ENCODE assay signal across 14 cellular contexts in genomic region chr2:171407030-171407707, GRCh38. TPM values are rescaled to one million over a fixed set of nuclear protein-coding genes. Genes with fewer than 3 reads are reported as not detected.
DNase-seq lines count a peak whose midpoint lies in the region; ATAC-seq, FAIRE-seq and TF ChIP-seq lines count a peak whose summit lies in the region.
"Had no signal": no experiment of that assay in that cellular context is flagged by ENCODE, and none has a peak within 500 bp of the region (broad histone marks: within the 10 kb centered on the region; RNA-seq: fewer than 3 reads in every experiment).

No MANE protein-coding gene starts in this region.

- TF ChIP-seq POLR2A in GM18505 (IDR thresholded peaks at IDR 0.05; ENCODE audit: borderline replicate concordance, extremely low read depth, insufficient read depth, insufficient read length), result no peak
- TF ChIP-seq POLR2A in gastroesophageal sphincter (IDR thresholded peaks at IDR 0.05), result no peak

- no peak overlapping the region for H3K4me3 Mint-ChIP-seq in activated CD8-positive, alpha-beta T cell treated with anti-CD3 and anti-CD28 coated beads for 36 hours
- H3K4me3 Mint-ChIP-seq: naive thymus-derived CD8-positive, alpha-beta T cell had no signal

- no peaks in the 10 kb centered on the region for H3K27me3 Mint-ChIP-seq in activated CD8-positive, alpha-beta T cell treated with anti-CD3 and anti-CD28 coated beads for 36 hours
- H3K27me3 Mint-ChIP-seq: naive thymus-derived CD8-positive, alpha-beta T cell had no signal

- no peak overlapping the region for H3K4me3 ChIP-seq in psoas muscle
- no peak overlapping the region for H3K4me3 ChIP-seq in kidney (ENCODE audit: low read length in 2 of 2)
- H3K4me3 ChIP-seq in gastroesophageal sphincter, result no peak overlapping the region
- H3K4me3 ChIP-seq: colonic mucosa, hepatocyte had no signal

- 91 to 92% (median 92%) methylated on average over 4 of the region's 4 CpGs for WGBS in psoas muscle, 3 donors
- WGBS in gastroesophageal sphincter (ENCODE audit: low coverage in 1 of 2), 2 donors, result 87 to 100% methylated on average over 1 to 4 of the region's 4 CpGs

- H3K27ac ChIP-seq in caudate nucleus (ENCODE audit: low read depth, low read length) (no peak overlapping the region), psoas muscle (no peak overlapping the region), kidney (ENCODE audit: low read depth in 2 of 2, low read length in 2 of 2) (no peak overlapping the region), gastroesophageal sphincter (no peak overlapping the region)
- H3K27ac ChIP-seq: colonic mucosa, hepatocyte had no signal

- peaks cover 38% of the 10 kb centered on the region for H3K4me1 Mint-ChIP-seq in activated CD8-positive, alpha-beta T cell treated with anti-CD3 and anti-CD28 coated beads for 36 hours (ENCODE audit: low read depth)

- POLR2A ChIA-PET in activated CD8-positive, alpha-beta T cell treated with anti-CD3 and anti-CD28 coated beads for 36 hours (lab: Charles Lee), result no interaction called here

- H3K36me3 Mint-ChIP-seq in activated CD8-positive, alpha-beta T cell treated with anti-CD3 and anti-CD28 coated beads for 36 hours (ENCODE audit: low read depth), result peaks cover 23% of the 10 kb centered on the region

- H3K36me3 ChIP-seq in psoas muscle (ENCODE audit: insufficient read depth in 1 of 2, low read depth in 1 of 2), result no peaks in the 10 kb centered on the region
- no peaks in the 10 kb centered on the region for H3K36me3 ChIP-seq in kidney (ENCODE audit: control insufficient read depth in 1 of 2, insufficient read depth in 2 of 2, low read length in 2 of 2)
- no peaks in the 10 kb centered on the region for H3K36me3 ChIP-seq in gastroesophageal sphincter
- H3K36me3 ChIP-seq: colonic mucosa had no signal

- H3K9me3 Mint-ChIP-seq in activated CD8-positive, alpha-beta T cell treated with anti-CD3 and anti-CD28 coated beads for 36 hours, result peaks cover 7% of the 10 kb centered on the region

- H3K27ac Mint-ChIP-seq in activated CD8-positive, alpha-beta T cell treated with anti-CD3 and anti-CD28 coated beads for 36 hours, result no peak overlapping the region

- no peak for TF ChIP-seq CTCF in activated CD8-positive, alpha-beta T cell treated with anti-CD3 and anti-CD28 coated beads for 36 hours (IDR thresholded peaks at IDR 0.05)
- no peak for TF ChIP-seq CTCF in psoas muscle (IDR thresholded peaks at IDR 0.05)
- no peak for TF ChIP-seq CTCF in kidney (IDR thresholded peaks at IDR 0.05; ENCODE audit: borderline replicate concordance, extremely low read depth, insufficient read depth)
- TF ChIP-seq CTCF in gastroesophageal sphincter (IDR thresholded peaks at IDR 0.05), result no peak

- DNase-seq in activated CD8-positive, alpha-beta T cell treated with anti-CD3 and anti-CD28 coated beads for 36 hours, result peak; percentile 9
- DNase-seq in caudate nucleus (lab: John Stamatoyannopoulos, UW) (no peak), psoas muscle (no peak), kidney (no peak)
- DNase-seq: colonic mucosa; naive thymus-derived CD8-positive, alpha-beta T cell; NCI-H1105; SHP77 treated with DMSO at 0.1 percent for 48 hours had no signal

- no peaks in the 10 kb centered on the region for H3K27me3 ChIP-seq in psoas muscle (ENCODE audit: insufficient read depth in 3 of 3, low read length in 2 of 3)
- H3K27me3 ChIP-seq in gastroesophageal sphincter, result no peaks in the 10 kb centered on the region
- H3K27me3 ChIP-seq: colonic mucosa, hepatocyte had no signal

- intact Hi-C loops in activated CD8-positive, alpha-beta T cell treated with anti-CD3 and anti-CD28 coated beads for 36 hours (cut with micrococcal nuclease), result no loop called here
- intact Hi-C loops in psoas muscle (cut with DNase I) (no loop called here), kidney (cut with DNase I) (no loop called here)

- peak; percentile 45 for ATAC-seq in GM18505 (IDR thresholded peaks at IDR 0.05; ENCODE audit: unreplicated experiment)
- peak; percentile 61 for ATAC-seq in GM21390 (IDR thresholded peaks at IDR 0.05; ENCODE audit: unreplicated experiment)
- ATAC-seq in HG03354 (IDR thresholded peaks at IDR 0.05; ENCODE audit: poor library complexity, severe bottlenecking, unreplicated experiment), result peak; percentile 65
- no peak for ATAC-seq in activated CD8-positive, alpha-beta T cell treated with anti-CD3 and anti-CD28 coated beads for 36 hours
- ATAC-seq in psoas muscle, result no peak
- no peak for ATAC-seq in gastroesophageal sphincter
- ATAC-seq: naive thymus-derived CD8-positive, alpha-beta T cell had no signal

- TF ChIP-seq EP300 in gastroesophageal sphincter (IDR thresholded peaks at IDR 0.05), result no peak

- no peak overlapping the region for H3K9ac ChIP-seq in kidney (ENCODE audit: low read length in 2 of 2)

- H3K4me1 ChIP-seq in psoas muscle (no peaks in the 10 kb centered on the region), kidney (ENCODE audit: control insufficient read depth in 1 of 2, insufficient read depth in 1 of 2, low read depth in 1 of 2, low read length in 2 of 2) (peaks cover 3 to 6% of the 10 kb centered on the region in 2 donors), gastroesophageal sphincter (peaks cover 0 to 24% (median 3%) of the 10 kb centered on the region in 3 donors)
- H3K4me1 ChIP-seq: colonic mucosa had no signal

- peaks cover under 1% of the 10 kb centered on the region for H3K9me3 ChIP-seq in psoas muscle
- H3K9me3 ChIP-seq in kidney (ENCODE audit: control insufficient read depth in 1 of 2, low read length in 2 of 2), result no peaks in the 10 kb centered on the region
- H3K9me3 ChIP-seq in gastroesophageal sphincter, result peaks cover 0 to under 1% (median 0%) of the 10 kb centered on the region in 3 donors
- H3K9me3 ChIP-seq: colonic mucosa had no signal

- no peak for FAIRE-seq in kidney (lab: Jason Lieb, UNC)
- FAIRE-seq: urothelium cell line had no signal

- CTCF ChIA-PET in activated CD8-positive, alpha-beta T cell treated with anti-CD3 and anti-CD28 coated beads for 36 hours (lab: Charles Lee), result interaction anchor here (0.6 to 1.0 kb wide), 3 partner anchors 9 to 153 kb away, joined by 3 read pairs; no protein-coding TSS in a partner anchor

RNA-seq across cellular contexts. Expression of gene METTL8, which starts 26.6 kb away (rescaled TPM):
- total RNA-seq in activated CD8-positive, alpha-beta T cell treated with anti-CD3 and anti-CD28 coated beads for 36 hours, result 10 to 100 TPM; 43.4 to 44.8 TPM
- total RNA-seq in psoas muscle (10 to 100 TPM in 3 of 4 donors, 1 to 10 TPM in 1; 8.0 to 15.5 (median 12.4) TPM), kidney (14.9 TPM), gastroesophageal sphincter (10 to 100 TPM; 28.6 to 44.0 (median 37.3) TPM)
- polyA plus RNA-seq in psoas muscle (10 to 100 TPM in 1 of 3 donors, 1 to 10 TPM in 2; 3.0 to 10.8 (median 9.9) TPM), kidney (ENCODE audit: insufficient read depth, low read depth, low replicate concordance) (10.8 TPM)

RNA-seq across cellular contexts. Expression of gene DCAF17, which starts 26.9 kb away (rescaled TPM):
- total RNA-seq in activated CD8-positive, alpha-beta T cell treated with anti-CD3 and anti-CD28 coated beads for 36 hours, result 10 to 100 TPM; 19.0 to 20.1 TPM
- total RNA-seq in psoas muscle (10 to 100 TPM in 1 of 4 donors, 1 to 10 TPM in 3; 7.1 to 10.8 (median 8.5) TPM), kidney (18.5 TPM), gastroesophageal sphincter (10 to 100 TPM; 14.2 to 21.4 (median 18.6) TPM)
- polyA plus RNA-seq in psoas muscle (10 to 100 TPM in 1 of 3 donors, 1 to 10 TPM in 2; 3.1 to 10.3 (median 4.3) TPM), kidney (ENCODE audit: insufficient read depth, low read depth, low replicate concordance) (4.9 TPM)

Comparison
In these comparisons a context has a peak if more than half of its experiments do, and no peak if none do; other contexts are left out.
1. ATAC-seq: peak in GM18505 (single experiment), GM21390 (single experiment) and HG03354 (single experiment); none in activated CD8-positive, alpha-beta T cell treated with anti-CD3 and anti-CD28 coated beads for 36 hours (single experiment), psoas muscle (0 of 4) and gastroesophageal sphincter (single experiment).